ENCODE assay signal across 13 cellular contexts in genomic region chr3:125984951-125985350, GRCh38. TPM values are rescaled to one million over a fixed set of nuclear protein-coding genes. Genes with fewer than 3 reads are reported as not detected.
DNase-seq lines count a peak whose midpoint lies in the region; ATAC-seq, FAIRE-seq and TF ChIP-seq lines count a peak whose summit lies in the region.
"Not testable (repeated sequence)": the region's sequence is repeated elsewhere in the genome, so short reads cannot be mapped to it uniquely, and the experiment has no call there.
"Had no signal": no experiment of that assay in that cellular context is flagged by ENCODE, and none has a peak within 500 bp of the region (broad histone marks: within the 10 kb centered on the region; RNA-seq: fewer than 3 reads in every experiment).

No MANE protein-coding gene starts in this region.

- not testable (repeated sequence) for TF ChIP-seq RAD21 in HepG2 (CRISPR knock-in tag; IDR thresholded peaks at IDR 0.05)

- not testable (repeated sequence) for H3K4me3 ChIP-seq in CD4-positive, CD25-positive, alpha-beta regulatory T cell (ENCODE audit: low read depth, low read length); GM23338; bronchial epithelial cell (ENCODE audit: low read depth, low read length); HepG2 (replicated peaks in 1 of 3; ENCODE audit: insufficient read depth in 1 of 3, low read depth in 2 of 3, low read length in 3 of 3)

- H3K4me1 Mint-ChIP-seq in CD4-positive, CD25-positive, alpha-beta regulatory T cell = peaks cover 0 to 17% (median 2%) of the 10 kb centered on the region in 4 donors
- H3K4me1 Mint-ChIP-seq in GM23338 (peaks cover 10% of the 10 kb centered on the region), T-helper 17 cell (peaks cover 14% of the 10 kb centered on the region)
- H3K4me1 Mint-ChIP-seq in activated T-cell treated with anti-CD3 and anti-CD28 coated beads, Interleukin-2, amount 50 U/mL, for 4 hours (ENCODE audit: low read depth) = not testable (repeated sequence)
- H3K4me1 Mint-ChIP-seq in stimulated activated naive B cell treated with anti-CD40 and anti-IgM and Interleukin-4, amounts not matched to agents 10 μg/mL and 1 μg/mL and 100 μg/mL, for 72 hours = peaks cover 8 to 21% of the 10 kb centered on the region in 2 donors

- TF ChIP-seq EP300 in HepG2 (IDR thresholded peaks at IDR 0.05; ENCODE audit: low read depth in 2 of 2, low read length in 2 of 2); HepG2 (CRISPR knock-in tag; IDR thresholded peaks at IDR 0.05; ENCODE audit: borderline replicate concordance): not testable (repeated sequence)

- TF ChIP-seq POLR2A in HepG2 (IDR thresholded peaks at IDR 0.05; ENCODE audit: insufficient read depth in 1 of 2, low read depth in 2 of 2, low read length in 2 of 2) = not testable (repeated sequence)

- POLR2A ChIA-PET in HepG2 (lab: Yijun Ruan, JAX) = not testable (repeated sequence)

- peak; percentile 74 to 82 for ATAC-seq in CD4-positive, CD25-positive, alpha-beta regulatory T cell (ENCODE audit: low read depth in 2 of 2)
- ATAC-seq in GM23338 (peak; percentile 86), T-helper 17 cell (peak; percentile 83), HepG2 (peak; percentile 91)
- peak; percentile 27 to 46 for ATAC-seq in activated T-cell treated with anti-CD3 and anti-CD28 coated beads, Interleukin-2, amount 50 U/mL, for 4 hours
- ATAC-seq in stimulated activated naive B cell treated with anti-CD40 and anti-IgM and Interleukin-4, amounts not matched to agents 10 μg/mL and 1 μg/mL and 100 μg/mL, for 72 hours (replicated peaks) = peak; percentile 50 to 66

- not testable (repeated sequence) for H3K9me3 Mint-ChIP-seq in CD4-positive, CD25-positive, alpha-beta regulatory T cell; GM23338; activated T-cell treated with anti-CD3 and anti-CD28 coated beads, Interleukin-2, amount 50 U/mL, for 4 hours; stimulated activated naive B cell treated with anti-CD40 and anti-IgM and Interleukin-4, amounts not matched to agents 10 μg/mL and 1 μg/mL and 100 μg/mL, for 72 hours

- H3K4me2 ChIP-seq in GM23338; HepG2 (ENCODE audit: low read depth, low read length): not testable (repeated sequence)

- TF ChIP-seq CTCF in GM23338 (conservative IDR thresholded peaks at IDR 0.05; ENCODE audit: low read depth in 2 of 2); bronchial epithelial cell (IDR thresholded peaks at IDR 0.05; ENCODE audit: insufficient read depth, low read length, severe bottlenecking); HepG2 (CRISPR knock-in tag; IDR thresholded peaks at IDR 0.05): not testable (repeated sequence)

- not testable (repeated sequence) for H3K79me2 ChIP-seq in GM23338 (replicated peaks; ENCODE audit: insufficient read depth); HepG2 (ENCODE audit: insufficient read depth, low read length)

- FAIRE-seq in HTR-8/SVneo (lab: Jason Lieb, UNC) (peak; percentile 98), bronchial epithelial cell (lab: Jason Lieb, UNC) (peak; percentile 95), HepG2 (lab: Jason Lieb, UNC) (peak; percentile 58)

- H3K27ac ChIP-seq in CD4-positive, CD25-positive, alpha-beta regulatory T cell (ENCODE audit: insufficient read depth, low read length, poor library complexity, severe bottlenecking); GM23338 (ENCODE audit: low read depth); HepG2 (ENCODE audit: extremely low read length, insufficient read depth, low read length): not testable (repeated sequence)

- not testable (repeated sequence) for DNase-seq in CD4-positive, CD25-positive, alpha-beta regulatory T cell; GM23338 (ENCODE audit: low spot score); HTR-8/SVneo (ENCODE audit: insufficient read length, low spot score); T-helper 17 cell; activated T-cell treated with anti-CD3 and anti-CD28 coated beads, Interleukin-2, amount 50 U/mL, for 4 hours; bronchial epithelial cell (ENCODE audit: low read depth); HepG2 (ENCODE audit: low spot score); stimulated activated naive B cell treated with anti-CD40 and anti-IgM and Interleukin-4, amounts not matched to agents 10 μg/mL and 1 μg/mL and 100 μg/mL, for 72 hours

- H3K36me3 Mint-ChIP-seq in CD4-positive, CD25-positive, alpha-beta regulatory T cell; GM23338 (ENCODE audit: low read depth); T-helper 17 cell (ENCODE audit: low read depth); activated T-cell treated with anti-CD3 and anti-CD28 coated beads, Interleukin-2, amount 50 U/mL, for 4 hours (ENCODE audit: insufficient read depth); stimulated activated naive B cell treated with anti-CD40 and anti-IgM and Interleukin-4, amounts not matched to agents 10 μg/mL and 1 μg/mL and 100 μg/mL, for 72 hours: not testable (repeated sequence)

- intact Hi-C loops in HepG2 (cut with micrococcal nuclease; ENCODE audit: unreplicated experiment) = not testable (repeated sequence)

- not testable (repeated sequence) for H3K36me3 ChIP-seq in CD4-positive, CD25-positive, alpha-beta regulatory T cell (ENCODE audit: control insufficient read depth, insufficient read depth, low read length); GM23338 (ENCODE audit: insufficient read depth); bronchial epithelial cell (ENCODE audit: control insufficient read depth, insufficient read depth, low read length); HepG2 (replicated peaks in 1 of 2; ENCODE audit: control insufficient read depth in 1 of 2, insufficient read depth in 2 of 2, low read length in 2 of 2)

- not testable (repeated sequence) for H3K9me2 ChIP-seq in GM23338 (ENCODE audit: insufficient read depth)

- H3K27me3 Mint-ChIP-seq in CD4-positive, CD25-positive, alpha-beta regulatory T cell; GM23338 (ENCODE audit: insufficient read depth, low read depth, poor library complexity); T-helper 17 cell; activated T-cell treated with anti-CD3 and anti-CD28 coated beads, Interleukin-2, amount 50 U/mL, for 4 hours (ENCODE audit: low read depth); stimulated activated naive B cell treated with anti-CD40 and anti-IgM and Interleukin-4, amounts not matched to agents 10 μg/mL and 1 μg/mL and 100 μg/mL, for 72 hours: not testable (repeated sequence)

- not testable (repeated sequence) for H3K9me3 ChIP-seq in CD4-positive, CD25-positive, alpha-beta regulatory T cell (ENCODE audit: control insufficient read depth in 2 of 2, low read length in 2 of 2); T-helper 17 cell (ENCODE audit: control insufficient read depth, low read length, poor library complexity, severe bottlenecking); HepG2 (ENCODE audit: low read length)

- 29% methylated on average over 1 of the region's 2 CpGs for WGBS in HepG2 (ENCODE audit: low lambda C conversion rate)

- BruUV-seq in HepG2 (replicated peaks; lab: Mats Ljungman, UMichigan) = not testable (repeated sequence)

- not testable (repeated sequence) for H3K27me3 ChIP-seq in CD4-positive, CD25-positive, alpha-beta regulatory T cell (ENCODE audit: control insufficient read depth, insufficient read depth, low read length); GM23338 (ENCODE audit: insufficient read depth); bronchial epithelial cell (ENCODE audit: control insufficient read depth, insufficient read depth, low read length); HepG2 (ENCODE audit: control insufficient read depth in 1 of 2, insufficient read depth in 2 of 2, low read length in 2 of 2)

- not testable (repeated sequence) for H3K4me3 Mint-ChIP-seq in CD4-positive, CD25-positive, alpha-beta regulatory T cell; GM23338; T-helper 17 cell; activated T-cell treated with anti-CD3 and anti-CD28 coated beads, Interleukin-2, amount 50 U/mL, for 4 hours; stimulated activated naive B cell treated with anti-CD40 and anti-IgM and Interleukin-4, amounts not matched to agents 10 μg/mL and 1 μg/mL and 100 μg/mL, for 72 hours

- H3K4me1 ChIP-seq in CD4-positive, CD25-positive, alpha-beta regulatory T cell (ENCODE audit: control insufficient read depth, insufficient read depth, low read length, poor library complexity, severe bottlenecking); GM23338 (ENCODE audit: insufficient read depth); HepG2 (ENCODE audit: insufficient read depth, low read length): not testable (repeated sequence)

- not testable (repeated sequence) for H3K9ac ChIP-seq in HepG2 (ENCODE audit: insufficient read depth, low read depth, low read length)

- in situ Hi-C loops in HepG2 (cut with HindIII; ENCODE audit: extremely low pct_ligation_motif_present, low pct_unique_long_range_greater_than_20kb) = not testable (repeated sequence)

- H3F3A ChIP-seq in GM23338 (replicated peaks; ENCODE audit: low read depth) = not testable (repeated sequence)

- not testable (repeated sequence) for H3K27ac Mint-ChIP-seq in CD4-positive, CD25-positive, alpha-beta regulatory T cell; GM23338; T-helper 17 cell; stimulated activated naive B cell treated with anti-CD40 and anti-IgM and Interleukin-4, amounts not matched to agents 10 μg/mL and 1 μg/mL and 100 μg/mL, for 72 hours

- CTCF ChIA-PET in HepG2 (lab: Yijun Ruan, JAX; ENCODE audit: low intra/inter-chr PET ratio, low total read pairs) = not testable (repeated sequence)

- not testable (repeated sequence) for H4K20me1 ChIP-seq in GM23338 (replicated peaks; ENCODE audit: insufficient read depth); HepG2 (ENCODE audit: insufficient read depth, low read length)

- not testable (repeated sequence) for H2AFZ ChIP-seq in GM23338; HepG2 (ENCODE audit: low read length)

RNA-seq across cellular contexts. Expression of gene ROPN1B, which starts 16.0 kb away (rescaled TPM):
- total RNA-seq in CD4-positive, CD25-positive, alpha-beta regulatory T cell = not detected
- under 1 TPM in 1 of 4 donors, not detected in 3; 0.12 TPM for polyA plus RNA-seq in CD4-positive, CD25-positive, alpha-beta regulatory T cell
- not detected in 2 replicates for total RNA-seq in GM23338 (2014; rRNA removed; shearing (Covaris generic))
- polyA plus RNA-seq in GM23338 (2016; fragmentation: Nextera tagmentation; extraction: Ambion mirVana) (0.43 TPM in 1 of 2 replicates, not detected in the other), HepG2 (2011; rRNA removed) (not detected in 2 replicates)
- total RNA-seq in T-helper 17 cell (not detected), bronchial epithelial cell (0.13 TPM in 1 of 2 replicates, not detected in the other), HepG2 (2016; rRNA removed; fragmentation: Illumina TruSeq; extraction: Trizol) (not detected in 2 replicates)
- not detected for total RNA-seq in activated T-cell treated with anti-CD3 and anti-CD28 coated beads, Interleukin-2, amount 50 U/mL, for 4 hours
- total RNA-seq in HepG2 (2016; cell fraction: cytosol; rRNA removed; fragmentation: Illumina TruSeq; extraction: Trizol; ENCODE audit: low read depth) = not detected in 2 replicates
- total RNA-seq in HepG2 (2016; cell fraction: insoluble cytoplasmic fraction; rRNA removed; fragmentation: Illumina TruSeq; extraction: Trizol) = not detected in 2 replicates
- total RNA-seq in HepG2 (2016; cell fraction: membrane; rRNA removed; fragmentation: Illumina TruSeq; extraction: Trizol) = not detected in 2 replicates
- not detected in 2 replicates for total RNA-seq in HepG2 (2016; cell fraction: nucleus; rRNA removed; fragmentation: Illumina TruSeq; extraction: Trizol)
- polyA plus RNA-seq in HepG2 (2011; cell fraction: cytosol; rRNA removed) = not detected in 2 replicates
- polyA plus RNA-seq in HepG2 (2011; cell fraction: nucleus; rRNA removed) = not detected in 2 replicates
- 0.12 TPM in 1 of 2 replicates, not detected in the other for polyA plus RNA-seq in HepG2 (2012)
- polyA plus RNA-seq in HepG2 (2016; cell fraction: cytosol; fragmentation: Illumina TruSeq; extraction: Trizol; ENCODE audit: low read depth) = not detected in 2 replicates
- not detected in 2 replicates for polyA plus RNA-seq in HepG2 (2016; cell fraction: insoluble cytoplasmic fraction; fragmentation: Illumina TruSeq; extraction: Trizol; ENCODE audit: low read depth)
- not detected in 2 replicates for polyA plus RNA-seq in HepG2 (2016; cell fraction: membrane; fragmentation: Illumina TruSeq; extraction: Trizol; ENCODE audit: low read depth)
- not detected in 2 replicates for polyA plus RNA-seq in HepG2 (2016; cell fraction: nucleus; fragmentation: Illumina TruSeq; extraction: Trizol; ENCODE audit: insufficient read depth, low read depth)
- polyA minus RNA-seq in HepG2 (2011; rRNA and poly(A)+ RNA removed; ENCODE audit: low replicate concordance) = 0.26 TPM in 1 of 2 replicates, not detected in the other
- not detected in 2 replicates for polyA minus RNA-seq in HepG2 (2011; cell fraction: cytosol; rRNA and poly(A)+ RNA removed)
- not detected in 2 replicates for polyA minus RNA-seq in HepG2 (2011; cell fraction: nucleus; rRNA and poly(A)+ RNA removed)
- total RNA-seq: A172, GM23248, K562, LHCN-M2 had no signal
- polyA plus RNA-seq: CD14-positive monocyte, GM23248, K562 had no signal

Comparison
In these comparisons a context has a peak if more than half of its experiments do, and no peak if none do; other contexts are left out.
1. ATAC-seq: peak in every context shown above with its lines; median percentile 91 in HepG2; 86 in GM23338; 83 in T-helper 17 cell; 78 in CD4-positive, CD25-positive, alpha-beta regulatory T cell; 58 in stimulated activated naive B cell treated with anti-CD40 and anti-IgM and Interleukin-4, amounts not matched to agents 10 μg/mL and 1 μg/mL and 100 μg/mL, for 72 hours; 36 in activated T-cell treated with anti-CD3 and anti-CD28 coated beads, Interleukin-2, amount 50 U/mL, for 4 hours.